Comparison of ENCODE assay signal across 2 cellular contexts in genomic region chr3:194023501-194024280, GRCh38.
TF ChIP-seq lines count a peak whose summit lies in the region.

No MANE protein-coding gene starts in this region.

TF ChIP-seq in IMR-90, 13 proteins besides CTCF, POLR2A, EP300 and RAD21:
- TF ChIP-seq USF2 (IDR thresholded peaks at IDR 0.05; ENCODE audit: low read depth, low read length) (no peak), SMC3 (IDR thresholded peaks at IDR 0.05; ENCODE audit: low read depth, low read length) (no peak), CEBPB (IDR thresholded peaks at IDR 0.05; ENCODE audit: low read depth, low read length) (no peak), NFE2L2 (IDR thresholded peaks at IDR 0.05; ENCODE audit: low read depth, low read length) (no peak), RFX5 (IDR thresholded peaks at IDR 0.05; ENCODE audit: low read depth, low read length) (no peak), FOS (IDR thresholded peaks at IDR 0.05; ENCODE audit: low read depth, low read length) (no peak), ELK1 (IDR thresholded peaks at IDR 0.05; ENCODE audit: borderline replicate concordance, low read depth, low read length) (no peak), CHD1 (IDR thresholded peaks at IDR 0.05; ENCODE audit: low read depth, low read length) (no peak), BHLHE40 (IDR thresholded peaks at IDR 0.05; ENCODE audit: low read depth, low read length) (no peak), MXI1 (IDR thresholded peaks at IDR 0.05; ENCODE audit: borderline replicate concordance, low read depth, low read length) (no peak), MAZ (IDR thresholded peaks at IDR 0.05; ENCODE audit: borderline replicate concordance, low read depth, low read length) (no peak), RCOR1 (IDR thresholded peaks at IDR 0.05; ENCODE audit: insufficient replicate concordance, low read length) (no peak), MAFK (IDR thresholded peaks at IDR 0.05; ENCODE audit: low read depth, low read length) (no peak)
TF ChIP-seq in IMR-90: peak in this region for 0.

TF ChIP-seq in K562, 482 proteins besides CTCF, POLR2A, EP300 and RAD21:
- TF ChIP-seq PRMT5 (CRISPR knock-in tag; IDR thresholded peaks at IDR 0.05): no peak
- TF ChIP-seq RBM34 (IDR thresholded peaks at IDR 0.05; ENCODE audit: borderline replicate concordance, insufficient read depth, low read length): no peak
- TF ChIP-seq NFIC (IDR thresholded peaks at IDR 0.05): peak; percentile 40
- TF ChIP-seq ZFP91 (CRISPR knock-in tag; IDR thresholded peaks at IDR 0.05): no peak
- TF ChIP-seq CBX3 (IDR thresholded peaks at IDR 0.05; ENCODE audit: borderline replicate concordance in 1 of 2, low read length in 2 of 2): no peak
